In genomic region chr7:99825451-99825850, GRCh38 we compare ENCODE assay signal across 1 cellular context.
TF ChIP-seq lines count a peak whose summit lies in the region.

No MANE protein-coding gene starts in this region.

TF ChIP-seq in K562, 482 proteins besides CTCF, POLR2A, EP300 and RAD21:
- TF ChIP-seq TCF7 (IDR thresholded peaks at IDR 0.05; ENCODE audit: borderline replicate concordance) (no peak), ZNF280A (IDR thresholded peaks at IDR 0.05; ENCODE audit: low read depth, partially characterized antibody) (no peak), ZNF77 (CRISPR knock-in tag; IDR thresholded peaks at IDR 0.05) (no peak), SIX5 (IDR thresholded peaks at IDR 0.05; ENCODE audit: borderline replicate concordance in 1 of 2, insufficient read depth in 1 of 2, low read depth in 1 of 2, low read length in 2 of 2) (no peak), ELK3 (CRISPR knock-in tag; IDR thresholded peaks at IDR 0.05) (no peak), NFXL1 (CRISPR knock-in tag; IDR thresholded peaks at IDR 0.05) (no peak), GTF2B (IDR thresholded peaks at IDR 0.05; ENCODE audit: extremely low read depth, insufficient read length) (no peak), CBX1 (IDR thresholded peaks at IDR 0.05; ENCODE audit: low read depth) (no peak)
TF ChIP-seq in K562: peak in this region for 0.
